In genomic region chr19:8902520-8902919, GRCh38 we compare ENCODE assay signal across 18 cellular contexts.
DNase-seq lines count a peak whose midpoint lies in the region; ATAC-seq and TF ChIP-seq lines count a peak whose summit lies in the region.
"Had no signal": no experiment of that assay in that cellular context is flagged by ENCODE, and none has a peak within 500 bp of the region (broad histone marks: within the 10 kb centered on the region; RNA-seq: fewer than 3 reads in every experiment).

No MANE protein-coding gene starts in this region.

- no peak overlapping the region for H3K27ac ChIP-seq in HEK293 (ENCODE audit: extremely low read depth, low read depth, low read length)
- no peak overlapping the region for H3K27ac ChIP-seq in iPS-20b (ENCODE audit: low read length)
- H3K27ac ChIP-seq: A549, GM23248 had no signal

- no peak overlapping the region for H3K9ac ChIP-seq in iPS-20b (ENCODE audit: low read depth, low read length)
- H3K9ac ChIP-seq: GM23248 had no signal

- H3K9me3 ChIP-seq in HEK293 (ENCODE audit: control insufficient read depth, insufficient read depth, low read depth, low read length): no peaks in the 10 kb centered on the region
- H3K9me3 ChIP-seq in iPS-20b (ENCODE audit: insufficient read depth, low read depth, low read length): peaks cover 89% of the 10 kb centered on the region
- H3K9me3 ChIP-seq in BE2C: no peaks in the 10 kb centered on the region
- H3K9me3 ChIP-seq: A549 had no signal

- ATAC-seq in HG03025 (IDR thresholded peaks at IDR 0.05; ENCODE audit: low FRiP score, unreplicated experiment): no peak
- ATAC-seq: A549 had no signal

- CTCF ChIA-PET in HEK293 (lab: Yijun Ruan, JAX): no interaction called here

- H3K36me3 ChIP-seq in HEK293 (ENCODE audit: control insufficient read depth in 2 of 2, insufficient read depth in 1 of 2, low read length in 2 of 2) (no peaks in the 10 kb centered on the region), iPS-20b (ENCODE audit: insufficient read depth, low read depth, low read length) (no peaks in the 10 kb centered on the region), BE2C (no peaks in the 10 kb centered on the region)

- no peak for TF ChIP-seq RAD21 in Ishikawa (IDR thresholded peaks at IDR 0.05; ENCODE audit: low read depth)

- H3K27me3 ChIP-seq in iPS-20b (ENCODE audit: insufficient read depth, low read length) (no peaks in the 10 kb centered on the region), BE2C (no peaks in the 10 kb centered on the region)

- no peak for TF ChIP-seq EP300 in Ishikawa (IDR thresholded peaks at IDR 0.05; ENCODE audit: borderline replicate concordance)

- no peak overlapping the region for H3K4me3 ChIP-seq in HEK293 (ENCODE audit: low read depth, low read length)
- peak overlapping the region; percentile 18; the same call in 1 of the 2 replicates for H3K4me3 ChIP-seq in iPS-20b (ENCODE audit: low read length)
- H3K4me3 ChIP-seq in BE2C (ENCODE audit: low read depth, low read length): no peak overlapping the region
- H3K4me3 ChIP-seq: A549, GM23248 had no signal

- DNase-seq in dermis blood vessel endothelial cell (no peak), BE2C (no peak)
- DNase-seq: 8988T; ACHN; AML-193; C1 segment of cervical spinal cord; CD4-positive, alpha-beta memory T cell; COR-L47; DMS153; DND-41; GM23248; H7; HCEC 1CT had no signal

- POLR2A ChIA-PET in HEK293 (lab: Yijun Ruan, JAX): no interaction called here

- no peak for TF ChIP-seq CTCF in HEK293 (tag by site-specific recombination; IDR thresholded peaks at IDR 0.05)
- TF ChIP-seq CTCF in BE2C (IDR thresholded peaks at IDR 0.05; ENCODE audit: low read depth, low read length): no peak

- no peaks in the 10 kb centered on the region for H3K4me1 ChIP-seq in HEK293 (ENCODE audit: control insufficient read depth, insufficient read depth, low read length)
- no peaks in the 10 kb centered on the region for H3K4me1 ChIP-seq in iPS-20b (ENCODE audit: insufficient read depth, low read length)
- no peaks in the 10 kb centered on the region for H3K4me1 ChIP-seq in BE2C
- H3K4me1 ChIP-seq: A549 had no signal

TF ChIP-seq in HEK293, 187 proteins besides CTCF, POLR2A, EP300 and RAD21:
- no peak for TF ChIP-seq KLF8 (tag by site-specific recombination; IDR thresholded peaks at IDR 0.05)
- peak; percentile 90; the same call in 1 of the 2 replicates for TF ChIP-seq ZNF311 (tag by site-specific recombination; IDR thresholded peaks at IDR 0.05; ENCODE audit: borderline replicate concordance)
- peak; percentile 76 for TF ChIP-seq REST (tag by site-specific recombination; IDR thresholded peaks at IDR 0.05)

TF ChIP-seq in Ishikawa, 13 proteins besides CTCF, POLR2A, EP300 and RAD21:
- TF ChIP-seq REST (IDR thresholded peaks at IDR 0.05; ENCODE audit: low read depth) (peak; percentile 49; the same call in 1 of the 2 replicates), NFIC (IDR thresholded peaks at IDR 0.05) (no peak)
